ENCODE assay signal across 2 cellular contexts in the genomic region with DNA sequence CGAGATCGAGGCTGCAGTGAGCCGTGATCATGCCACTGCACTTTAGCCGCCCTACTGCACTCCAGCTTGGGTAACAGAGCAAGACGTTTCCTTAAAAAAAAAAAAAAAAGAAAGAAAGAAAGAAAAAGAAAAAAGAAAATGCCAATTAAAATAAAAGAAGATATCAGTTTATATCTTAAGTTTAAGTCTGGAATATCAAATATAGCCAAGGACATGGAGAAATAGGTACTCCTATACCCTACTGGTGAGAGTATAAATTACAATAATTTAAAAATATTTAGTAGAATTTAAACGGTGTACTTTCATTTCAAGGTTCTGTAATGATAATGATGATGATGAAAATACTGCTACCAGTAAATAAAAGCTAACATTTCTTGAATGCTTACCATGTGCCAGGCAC.
TF ChIP-seq lines count a peak whose summit lies in the region.

No MANE protein-coding gene starts in this region.

TF ChIP-seq in HCT116, 20 proteins besides CTCF, POLR2A, EP300 and RAD21:
- TF ChIP-seq, protein P1, sequence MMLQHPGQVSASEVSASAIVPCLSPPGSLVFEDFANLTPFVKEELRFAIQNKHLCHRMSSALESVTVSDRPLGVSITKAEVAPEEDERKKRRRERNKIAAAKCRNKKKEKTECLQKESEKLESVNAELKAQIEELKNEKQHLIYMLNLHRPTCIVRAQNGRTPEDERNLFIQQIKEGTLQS (IDR thresholded peaks at IDR 0.05) = no peak
- TF ChIP-seq, protein P2, sequence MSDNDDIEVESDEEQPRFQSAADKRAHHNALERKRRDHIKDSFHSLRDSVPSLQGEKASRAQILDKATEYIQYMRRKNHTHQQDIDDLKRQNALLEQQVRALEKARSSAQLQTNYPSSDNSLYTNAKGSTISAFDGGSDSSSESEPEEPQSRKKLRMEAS (IDR thresholded peaks at IDR 0.05) = no peak
- TF ChIP-seq ZFX (IDR thresholded peaks at IDR 0.05) (no peak), EZH2phosphoT487 (IDR thresholded peaks at IDR 0.05; ENCODE audit: borderline replicate concordance) (no peak), EGR1 (IDR thresholded peaks at IDR 0.05; ENCODE audit: low read depth) (no peak), TCF7L2 (IDR thresholded peaks at IDR 0.05; ENCODE audit: borderline replicate concordance, extremely low read depth, insufficient read depth, insufficient read length) (no peak), YY1 (IDR thresholded peaks at IDR 0.05; ENCODE audit: extremely low read depth, insufficient replicate concordance, low read depth, low read length) (no peak), POLR2AphosphoS5 (IDR thresholded peaks at IDR 0.05; ENCODE audit: low read depth, low read length) (no peak), JUND (IDR thresholded peaks at IDR 0.05) (no peak), EZH2 (IDR thresholded peaks at IDR 0.05) (no peak)
- TF ChIP-seq, protein P3, sequence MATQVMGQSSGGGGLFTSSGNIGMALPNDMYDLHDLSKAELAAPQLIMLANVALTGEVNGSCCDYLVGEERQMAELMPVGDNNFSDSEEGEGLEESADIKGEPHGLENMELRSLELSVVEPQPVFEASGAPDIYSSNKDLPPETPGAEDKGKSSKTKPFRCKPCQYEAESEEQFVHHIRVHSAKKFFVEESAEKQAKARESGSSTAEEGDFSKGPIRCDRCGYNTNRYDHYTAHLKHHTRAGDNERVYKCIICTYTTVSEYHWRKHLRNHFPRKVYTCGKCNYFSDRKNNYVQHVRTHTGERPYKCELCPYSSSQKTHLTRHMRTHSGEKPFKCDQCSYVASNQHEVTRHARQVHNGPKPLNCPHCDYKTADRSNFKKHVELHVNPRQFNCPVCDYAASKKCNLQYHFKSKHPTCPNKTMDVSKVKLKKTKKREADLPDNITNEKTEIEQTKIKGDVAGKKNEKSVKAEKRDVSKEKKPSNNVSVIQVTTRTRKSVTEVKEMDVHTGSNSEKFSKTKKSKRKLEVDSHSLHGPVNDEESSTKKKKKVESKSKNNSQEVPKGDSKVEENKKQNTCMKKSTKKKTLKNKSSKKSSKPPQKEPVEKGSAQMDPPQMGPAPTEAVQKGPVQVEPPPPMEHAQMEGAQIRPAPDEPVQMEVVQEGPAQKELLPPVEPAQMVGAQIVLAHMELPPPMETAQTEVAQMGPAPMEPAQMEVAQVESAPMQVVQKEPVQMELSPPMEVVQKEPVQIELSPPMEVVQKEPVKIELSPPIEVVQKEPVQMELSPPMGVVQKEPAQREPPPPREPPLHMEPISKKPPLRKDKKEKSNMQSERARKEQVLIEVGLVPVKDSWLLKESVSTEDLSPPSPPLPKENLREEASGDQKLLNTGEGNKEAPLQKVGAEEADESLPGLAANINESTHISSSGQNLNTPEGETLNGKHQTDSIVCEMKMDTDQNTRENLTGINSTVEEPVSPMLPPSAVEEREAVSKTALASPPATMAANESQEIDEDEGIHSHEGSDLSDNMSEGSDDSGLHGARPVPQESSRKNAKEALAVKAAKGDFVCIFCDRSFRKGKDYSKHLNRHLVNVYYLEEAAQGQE (IDR thresholded peaks at IDR 0.05; ENCODE audit: low read depth) = no peak
- TF ChIP-seq, protein P4, sequence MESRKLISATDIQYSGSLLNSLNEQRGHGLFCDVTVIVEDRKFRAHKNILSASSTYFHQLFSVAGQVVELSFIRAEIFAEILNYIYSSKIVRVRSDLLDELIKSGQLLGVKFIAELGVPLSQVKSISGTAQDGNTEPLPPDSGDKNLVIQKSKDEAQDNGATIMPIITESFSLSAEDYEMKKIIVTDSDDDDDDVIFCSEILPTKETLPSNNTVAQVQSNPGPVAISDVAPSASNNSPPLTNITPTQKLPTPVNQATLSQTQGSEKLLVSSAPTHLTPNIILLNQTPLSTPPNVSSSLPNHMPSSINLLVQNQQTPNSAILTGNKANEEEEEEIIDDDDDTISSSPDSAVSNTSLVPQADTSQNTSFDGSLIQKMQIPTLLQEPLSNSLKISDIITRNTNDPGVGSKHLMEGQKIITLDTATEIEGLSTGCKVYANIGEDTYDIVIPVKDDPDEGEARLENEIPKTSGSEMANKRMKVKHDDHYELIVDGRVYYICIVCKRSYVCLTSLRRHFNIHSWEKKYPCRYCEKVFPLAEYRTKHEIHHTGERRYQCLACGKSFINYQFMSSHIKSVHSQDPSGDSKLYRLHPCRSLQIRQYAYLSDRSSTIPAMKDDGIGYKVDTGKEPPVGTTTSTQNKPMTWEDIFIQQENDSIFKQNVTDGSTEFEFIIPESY (IDR thresholded peaks at IDR 0.05; ENCODE audit: extremely low read depth, insufficient replicate concordance, low read length) = no peak

TF ChIP-seq in GM12891, 5 proteins besides CTCF, POLR2A, EP300 and RAD21:
- no peak for TF ChIP-seq TAF1 (IDR thresholded peaks at IDR 0.05; ENCODE audit: low read depth, low read length)
- TF ChIP-seq POLR2AphosphoS5 (IDR thresholded peaks at IDR 0.05; ENCODE audit: low read depth, low read length) = no peak
- no peak for TF ChIP-seq PAX5 (IDR thresholded peaks at IDR 0.05; ENCODE audit: insufficient read depth, low read length, severe bottlenecking)
- no peak for TF ChIP-seq POU2F2 (IDR thresholded peaks at IDR 0.05; ENCODE audit: low read depth, low read length)
- TF ChIP-seq SPI1 (IDR thresholded peaks at IDR 0.05; ENCODE audit: low read depth, low read length) = no peak
TF ChIP-seq in GM12891: peak in this region for 0.
